ENCODE assay signal across 1 cellular context in genomic region chr16:31013292-31013691, GRCh38. TPM values are rescaled to one million over a fixed set of nuclear protein-coding genes. Genes with fewer than 3 reads are reported as not detected.
"Had no signal": no experiment of that assay in that cellular context is flagged by ENCODE, and none has a peak within 500 bp of the region (broad histone marks: within the 10 kb centered on the region; RNA-seq: fewer than 3 reads in every experiment).

No MANE protein-coding gene starts in this region.

RNA-seq across cellular contexts. Expression of gene STX1B, which starts 2.9 kb away (rescaled TPM):
- polyA plus RNA-seq: immature natural killer cell had no signal

RNA-seq across cellular contexts. Expression of gene HSD3B7, which starts 28.3 kb away (rescaled TPM):
- polyA plus RNA-seq: immature natural killer cell had no signal
